ENCODE assay signal across 12 cellular contexts in genomic region chr2:96141624-96141967, GRCh38. TPM values are rescaled to one million over a fixed set of nuclear protein-coding genes. Genes with fewer than 3 reads are reported as not detected.
DNase-seq lines count a peak whose midpoint lies in the region; ATAC-seq, FAIRE-seq and TF ChIP-seq lines count a peak whose summit lies in the region.
"Not testable (repeated sequence)": the region's sequence is repeated elsewhere in the genome, so short reads cannot be mapped to it uniquely, and the experiment has no call there.
"Had no signal": no experiment of that assay in that cellular context is flagged by ENCODE, and none has a peak within 500 bp of the region (broad histone marks: within the 10 kb centered on the region; RNA-seq: fewer than 3 reads in every experiment).

No MANE protein-coding gene starts in this region.

- CTCF ChIA-PET in CD8-positive, alpha-beta T cell (lab: Charles Lee) = interaction anchor here (1.1 to 22.6 kb wide), 6 partner anchors 11 to 125 kb away, joined by 3 to 775 read pairs (median 5); no protein-coding TSS in a partner anchor
- CTCF ChIA-PET in GM12878 (lab: Yijun Ruan, JAX) = interaction anchor here (0.8 to 14.4 kb wide), 15 partner anchors 11 to 179 kb away, joined by 3 to 535 read pairs (median 6); no protein-coding TSS in a partner anchor
- CTCF ChIA-PET in naive thymus-derived CD4-positive, alpha-beta T cell (lab: Charles Lee) = interaction anchor here (0.5 to 15.4 kb wide), 6 partner anchors 9 to 69 kb away, joined by 3 to 401 read pairs (median 8); no protein-coding TSS in a partner anchor

- TF ChIP-seq CTCF in 22Rv1 (IDR thresholded peaks at IDR 0.05); CD8-positive, alpha-beta T cell (IDR thresholded peaks at IDR 0.05); VCaP (conservative IDR thresholded peaks at IDR 0.05); GM12878 (IDR thresholded peaks at IDR 0.05 in 2 of 3, conservative IDR thresholded peaks at IDR 0.05 in 1 of 3; ENCODE audit: control insufficient read depth in 2 of 3, extremely low read depth in 1 of 3, insufficient read depth in 1 of 3, low read depth in 3 of 3, low read length in 3 of 3): not testable (repeated sequence)

- SMC1A ChIA-PET in GM12878 (lab: Charles Lee; ENCODE audit: uncharacterized antibody, unreplicated experiment) = interaction anchor here (1.0 to 14.4 kb wide), 7 partner anchors 17 to 92 kb away, joined by 3 to 338 read pairs (median 7); no protein-coding TSS in a partner anchor

- WGBS in GM12878 (ENCODE audit: insufficient coverage, insufficient replicate concordance, low lambda C conversion rate, missing lambda C conversion rate) = 47% methylated on average over 5 of the region's 5 CpGs

- H3K27ac ChIP-seq in 22Rv1 = peak overlapping the region; percentile 83
- H3K27ac ChIP-seq in CD8-positive, alpha-beta T cell (ENCODE audit: low read depth, low read length); GM12878 (ENCODE audit: control insufficient read depth, insufficient read depth); naive thymus-derived CD4-positive, alpha-beta T cell (ENCODE audit: low read depth, low read length): not testable (repeated sequence)
- peak overlapping the region; percentile 93; the same call in 1 of the 2 replicates for H3K27ac ChIP-seq in VCaP

- H3K4me3 Mint-ChIP-seq in CD8-positive, alpha-beta T cell = peak overlapping the region; percentile 94
- peak overlapping the region; percentile 95 for H3K4me3 Mint-ChIP-seq in activated T-helper 2 cell treated with anti-CD3 and anti-CD28 coated beads, Interferon-gamma antibody, Interleukin-2, Interleukin-4, amounts not matched to agents 10 μg/mL and 5 μg/mL and 100 μg/mL, durations not matched to agents 14 hours and 24 hours and 36 hours (ENCODE audit: low read depth)
- H3K4me3 Mint-ChIP-seq in naive thymus-derived CD4-positive, alpha-beta T cell = peak overlapping the region in 7 of 10 donors; percentile 37 to 98 (median 94)

- peaks cover 39% of the 10 kb centered on the region for H3K4me1 ChIP-seq in CD8-positive, alpha-beta T cell (ENCODE audit: insufficient read depth, low read length)
- peaks cover 24% of the 10 kb centered on the region for H3K4me1 ChIP-seq in GM12878 (ENCODE audit: control insufficient read depth, insufficient read depth, low read length)
- H3K4me1 ChIP-seq in naive thymus-derived CD4-positive, alpha-beta T cell (ENCODE audit: control insufficient read depth in 2 of 2, insufficient read depth in 2 of 2, low read length in 2 of 2) = peaks cover 31 to 32% of the 10 kb centered on the region in 2 donors

- H4K20me1 ChIP-seq in GM12878 (ENCODE audit: control insufficient read depth, insufficient read depth) = not testable (repeated sequence)

- peak overlapping the region; percentile 95; the same call in 1 of the 2 replicates for H3K4me2 ChIP-seq in GM12878 (ENCODE audit: control insufficient read depth, insufficient read depth)

- H3K79me2 ChIP-seq in GM12878 (ENCODE audit: control insufficient read depth, insufficient read depth, low read length) = peaks cover 29% of the 10 kb centered on the region

- H3K4me1 Mint-ChIP-seq in CD8-positive, alpha-beta T cell (ENCODE audit: low read depth) = peaks cover 41% of the 10 kb centered on the region
- peaks cover 21% of the 10 kb centered on the region for H3K4me1 Mint-ChIP-seq in activated T-helper 2 cell treated with anti-CD3 and anti-CD28 coated beads, Interferon-gamma antibody, Interleukin-2, Interleukin-4, amounts not matched to agents 10 μg/mL and 5 μg/mL and 100 μg/mL, durations not matched to agents 14 hours and 24 hours and 36 hours (ENCODE audit: low read depth)
- peaks cover 16 to 44% (median 35%) of the 10 kb centered on the region in 7 donors for H3K4me1 Mint-ChIP-seq in naive thymus-derived CD4-positive, alpha-beta T cell

- TF ChIP-seq EP300 in GM12878 (IDR thresholded peaks at IDR 0.05; ENCODE audit: borderline replicate concordance in 1 of 2, control insufficient read depth in 1 of 2, low read depth in 2 of 2, low read length in 2 of 2) = 0 out of 4 replicates have a peak, but pooled peaks of 1 of the 2 experiments have one; percentile 1

- H3K27me3 Mint-ChIP-seq in CD8-positive, alpha-beta T cell (ENCODE audit: low read depth); activated T-helper 2 cell treated with anti-CD3 and anti-CD28 coated beads, Interferon-gamma antibody, Interleukin-2, Interleukin-4, amounts not matched to agents 10 μg/mL and 5 μg/mL and 100 μg/mL, durations not matched to agents 14 hours and 24 hours and 36 hours (ENCODE audit: low read depth); naive thymus-derived CD4-positive, alpha-beta T cell: not testable (repeated sequence)

- not testable (repeated sequence) for H3K9ac ChIP-seq in GM12878 (ENCODE audit: control insufficient read depth, insufficient read depth, low read length)

- intact Hi-C loops in CD8-positive, alpha-beta T cell (cut with DNase I, micrococcal nuclease); activated T-helper 2 cell treated with anti-CD3 and anti-CD28 coated beads, Interferon-gamma antibody, Interleukin-2, Interleukin-4, amounts not matched to agents 10 μg/mL and 5 μg/mL and 100 μg/mL, durations not matched to agents 14 hours and 24 hours and 36 hours (cut with micrococcal nuclease); GM12878 (cut with micrococcal nuclease; ENCODE audit: unreplicated experiment); naive thymus-derived CD4-positive, alpha-beta T cell (cut with micrococcal nuclease): not testable (repeated sequence)

- RAD21 ChIA-PET in GM12878 (lab: Charles Lee; ENCODE audit: unreplicated experiment) = interaction anchor here (1.8 to 18.1 kb wide), 5 partner anchors 16 to 120 kb away, joined by 4 to 463 read pairs (median 34); partner anchors contain the start of gene STARD7

- DNase-seq in CD8-positive, alpha-beta T cell; activated T-helper 2 cell treated with anti-CD3 and anti-CD28 coated beads, Interferon-gamma antibody, Interleukin-2, Interleukin-4, amounts not matched to agents 10 μg/mL and 5 μg/mL and 100 μg/mL, durations not matched to agents 14 hours and 24 hours and 36 hours (ENCODE audit: low spot score); GM12878 (ENCODE audit: low read depth, low spot score): not testable (repeated sequence)
- peak; percentile 28 for DNase-seq in activated CD8-positive, alpha-beta memory T cell treated with anti-CD3 and anti-CD28 coated beads, Interleukin-2, amount 50 U/mL, for 4 hours
- peak in 1 of 9 donors; percentile 7 for DNase-seq in naive thymus-derived CD4-positive, alpha-beta T cell
- DNase-seq in stimulated activated CD4-positive, alpha-beta T cell treated with anti-CD3 and anti-CD28 coated beads, Interleukin-4, amount 100 ng/mL, for 1 hour = peak; percentile 12

- not testable (repeated sequence) for H2AFZ ChIP-seq in GM12878 (ENCODE audit: control insufficient read depth, low read depth, low read length)

- TF ChIP-seq POLR2A in GM12878 (IDR thresholded peaks at IDR 0.05; ENCODE audit: low read depth, low read length) = not testable (repeated sequence)

- not testable (repeated sequence) for TF ChIP-seq RAD21 in GM12878 (IDR thresholded peaks at IDR 0.05; ENCODE audit: insufficient read depth, low read depth, low read length)

- not testable (repeated sequence) for BruUV-seq in GM12878 (replicated peaks; lab: Mats Ljungman, UMichigan)

- H3K9me3 ChIP-seq in CD8-positive, alpha-beta T cell (ENCODE audit: low read length); GM12878 (replicated peaks; ENCODE audit: control insufficient read depth, insufficient read depth, low read length); naive thymus-derived CD4-positive, alpha-beta T cell (ENCODE audit: control insufficient read depth in 2 of 3, low read length in 3 of 3): not testable (repeated sequence)

- FAIRE-seq in GM12878 (lab: Jason Lieb, UNC) = not testable (repeated sequence)

- not testable (repeated sequence) for H3K9me3 Mint-ChIP-seq in CD8-positive, alpha-beta T cell; activated T-helper 2 cell treated with anti-CD3 and anti-CD28 coated beads, Interferon-gamma antibody, Interleukin-2, Interleukin-4, amounts not matched to agents 10 μg/mL and 5 μg/mL and 100 μg/mL, durations not matched to agents 14 hours and 24 hours and 36 hours; naive thymus-derived CD4-positive, alpha-beta T cell

- in situ Hi-C loops in GM12878 (cut with MboI) = loop anchor here (5.0 kb wide), 2 partner anchors 36 to 121 kb away; no protein-coding TSS in a partner anchor

- POLR2A ChIA-PET in CD8-positive, alpha-beta T cell (lab: Charles Lee) = interaction anchor here (1.2 to 8.9 kb wide), 3 partner anchors 25 to 67 kb away, joined by 3 to 68 read pairs (median 7); partner anchors contain the start of gene STARD7
- POLR2A ChIA-PET in GM12878 (lab: Charles Lee) = interaction anchor here (1.4 to 9.5 kb wide), 5 partner anchors 17 to 67 kb away, joined by 4 to 161 read pairs (median 14); partner anchors contain the start of gene STARD7
- POLR2A ChIA-PET in naive thymus-derived CD4-positive, alpha-beta T cell (lab: Charles Lee) = interaction anchor here (0.8 to 11.9 kb wide), 5 partner anchors 9 to 32 kb away, joined by 3 to 106 read pairs (median 17); no protein-coding TSS in a partner anchor

- H3K36me3 Mint-ChIP-seq in CD8-positive, alpha-beta T cell = peaks cover 30% of the 10 kb centered on the region
- H3K36me3 Mint-ChIP-seq in activated T-helper 2 cell treated with anti-CD3 and anti-CD28 coated beads, Interferon-gamma antibody, Interleukin-2, Interleukin-4, amounts not matched to agents 10 μg/mL and 5 μg/mL and 100 μg/mL, durations not matched to agents 14 hours and 24 hours and 36 hours (ENCODE audit: low read depth) = peaks cover 37% of the 10 kb centered on the region
- H3K36me3 Mint-ChIP-seq in naive thymus-derived CD4-positive, alpha-beta T cell = peaks cover 0 to 11% (median 0%) of the 10 kb centered on the region in 5 donors

- H3K27ac Mint-ChIP-seq in CD8-positive, alpha-beta T cell = peak overlapping the region; percentile 87
- H3K27ac Mint-ChIP-seq in activated T-helper 2 cell treated with anti-CD3 and anti-CD28 coated beads, Interferon-gamma antibody, Interleukin-2, Interleukin-4, amounts not matched to agents 10 μg/mL and 5 μg/mL and 100 μg/mL, durations not matched to agents 14 hours and 24 hours and 36 hours = peak overlapping the region; percentile 40
- peak overlapping the region in 8 of 9 donors; percentile 72 to 100 (median 87) for H3K27ac Mint-ChIP-seq in naive thymus-derived CD4-positive, alpha-beta T cell

- not testable (repeated sequence) for H3K27me3 ChIP-seq in CD8-positive, alpha-beta T cell (ENCODE audit: insufficient read depth, low read length); GM12878 (replicated peaks in 1 of 2; ENCODE audit: control insufficient read depth in 2 of 2, insufficient read depth in 2 of 2, low read length in 1 of 2); naive thymus-derived CD4-positive, alpha-beta T cell (ENCODE audit: control insufficient read depth in 2 of 2, insufficient read depth in 2 of 2, low read length in 2 of 2)

- peaks cover 16% of the 10 kb centered on the region for H3K36me3 ChIP-seq in CD8-positive, alpha-beta T cell (ENCODE audit: insufficient read depth, low read length)
- not testable (repeated sequence) for H3K36me3 ChIP-seq in GM12878 (ENCODE audit: control insufficient read depth in 2 of 2, insufficient read depth in 2 of 2, low read length in 1 of 2)
- peaks cover 0 to 14% (median 0%) of the 10 kb centered on the region in 3 experiments for H3K36me3 ChIP-seq in naive thymus-derived CD4-positive, alpha-beta T cell (ENCODE audit: control insufficient read depth in 2 of 3, insufficient read depth in 3 of 3, low read length in 3 of 3)

- not testable (repeated sequence) for H3K4me3 ChIP-seq in CD8-positive, alpha-beta T cell (ENCODE audit: low read depth, low read length); GM12878; naive thymus-derived CD4-positive, alpha-beta T cell (ENCODE audit: low read length)

- ATAC-seq in CD8-positive, alpha-beta T cell; GM12878; naive thymus-derived CD4-positive, alpha-beta T cell: not testable (repeated sequence)

RNA-seq across cellular contexts. Expression of gene ASTL, which starts 3.3 kb away (rescaled TPM):
- 10 to 100 TPM; 16.6 to 17.5 TPM for total RNA-seq in CD8-positive, alpha-beta T cell
- total RNA-seq in activated T-helper 2 cell treated with anti-CD3 and anti-CD28 coated beads, Interferon-gamma antibody, Interleukin-2, Interleukin-4, amounts not matched to agents 10 μg/mL and 5 μg/mL and 100 μg/mL, durations not matched to agents 14 hours and 24 hours and 36 hours = 1.3 and 1.5 TPM in 2 replicates
- total RNA-seq in GM12878 (2013; cell fraction: nucleolus; rRNA removed) = 0.76 and 2.4 TPM in 2 replicates
- total RNA-seq in GM12878 (2014; rRNA removed) = 0.27 and 0.40 TPM in 2 replicates
- total RNA-seq in GM12878 (2014; rRNA removed; fragmentation: Illumina TruSeq; extraction: Trizol) = 0.54 TPM in 1 of 2 replicates, not detected in the other
- total RNA-seq in GM12878 (2021) = 0.43 and 1.0 TPM in 2 replicates
- 0.72 TPM for polyA plus RNA-seq in GM12878 (2011; ENCODE audit: low read depth)
- 0.10 and 0.37 TPM in 2 replicates for polyA plus RNA-seq in GM12878 (2011; rRNA removed)
- polyA plus RNA-seq in GM12878 (2011; cell fraction: cytosol; rRNA removed) = 0.34 and 0.53 TPM in 2 replicates
- 2.4 TPM in 2 replicates for polyA plus RNA-seq in GM12878 (2011; cell fraction: nucleus; rRNA removed)
- polyA plus RNA-seq in GM12878 (2012) = 1.3 and 2.0 TPM in 2 replicates
- 0.24 TPM in 1 of 2 replicates, not detected in the other for polyA plus RNA-seq in GM12878 (2014; fragmentation: Illumina TruSeq; extraction: Trizol)
- not detected for polyA plus RNA-seq in GM12878 (2014; fragmentation: Nextera tagmentation; extraction: Ambion mirVana)
- polyA plus RNA-seq in GM12878 (2014; rRNA removed) = 0.18 and 0.37 TPM in 2 replicates
- not detected for polyA plus RNA-seq in GM12878 (2016; fragmentation: Nextera tagmentation; extraction: Ambion mirVana)
- 0.52 and 0.95 TPM in 2 replicates for polyA minus RNA-seq in GM12878 (2011; rRNA and poly(A)+ RNA removed)
- polyA minus RNA-seq in GM12878 (2011; cell fraction: cytosol; rRNA and poly(A)+ RNA removed) = not detected in 2 replicates
- 0.77 TPM in 1 of 2 replicates, not detected in the other for polyA minus RNA-seq in GM12878 (2011; cell fraction: nucleus; rRNA and poly(A)+ RNA removed)
- total RNA-seq in naive thymus-derived CD4-positive, alpha-beta T cell = 1 to 10 TPM in 2 of 5 experiments, under 1 TPM in 3; 0.65 to 7.5 (median 0.86) TPM
- under 1 TPM in 1 of 2 donors, not detected in 1; 0.19 TPM for polyA plus RNA-seq in naive thymus-derived CD4-positive, alpha-beta T cell
- total RNA-seq: IMR-90, MCF 10A, RPMI7951 had no signal
- polyA plus RNA-seq: AG04450, IMR-90 had no signal

RNA-seq across cellular contexts. Expression of gene DUSP2, which starts 3.6 kb away (rescaled TPM):
- 1,000 to 10,000 TPM; 1,304 to 1,350 TPM for total RNA-seq in CD8-positive, alpha-beta T cell
- 238 and 260 TPM in 2 replicates for total RNA-seq in activated T-helper 2 cell treated with anti-CD3 and anti-CD28 coated beads, Interferon-gamma antibody, Interleukin-2, Interleukin-4, amounts not matched to agents 10 μg/mL and 5 μg/mL and 100 μg/mL, durations not matched to agents 14 hours and 24 hours and 36 hours
- total RNA-seq in GM12878 (2013; cell fraction: nucleolus; rRNA removed) = 404 and 419 TPM in 2 replicates
- total RNA-seq in GM12878 (2014; rRNA removed) (212 and 227 TPM in 2 replicates), GM12878 (2014; rRNA removed; fragmentation: Illumina TruSeq; extraction: Trizol) (57.4 and 58.0 TPM in 2 replicates), GM12878 (2021) (181 and 194 TPM in 2 replicates)
- 22.1 TPM for polyA plus RNA-seq in GM12878 (2011; ENCODE audit: low read depth)
- polyA plus RNA-seq in GM12878 (2011; rRNA removed) (47.5 and 84.3 TPM in 2 replicates), GM12878 (2014; fragmentation: Illumina TruSeq; extraction: Trizol) (11.9 and 35.6 TPM in 2 replicates), GM12878 (2014; fragmentation: Nextera tagmentation; extraction: Ambion mirVana) (10 to 100 TPM in 1 of 2 experiments, 1 to 10 TPM in 1; 9.7 to 34.6 TPM), GM12878 (2014; rRNA removed) (158 and 168 TPM in 2 replicates), GM12878 (2016; fragmentation: Nextera tagmentation; extraction: Ambion mirVana) (10 to 100 TPM; 10.2 to 56.4 TPM)
- 146 and 184 TPM in 2 replicates for polyA plus RNA-seq in GM12878 (2011; cell fraction: cytosol; rRNA removed)
- 522 and 621 TPM in 2 replicates for polyA plus RNA-seq in GM12878 (2011; cell fraction: nucleus; rRNA removed)
- polyA plus RNA-seq in GM12878 (2012) = 61.4 and 155 TPM in 2 replicates
- 98.2 and 232 TPM in 2 replicates for polyA minus RNA-seq in GM12878 (2011; rRNA and poly(A)+ RNA removed)
- polyA minus RNA-seq in GM12878 (2011; cell fraction: cytosol; rRNA and poly(A)+ RNA removed) = 87.6 and 111 TPM in 2 replicates
- polyA minus RNA-seq in GM12878 (2011; cell fraction: nucleus; rRNA and poly(A)+ RNA removed) = 636 and 718 TPM in 2 replicates
- total RNA-seq in naive thymus-derived CD4-positive, alpha-beta T cell = 100 to 1,000 TPM in 2 of 5 experiments, 10 to 100 TPM in 3; 22.1 to 255 (median 50.3) TPM
- 10 to 100 TPM; 21.0 to 25.6 TPM for polyA plus RNA-seq in naive thymus-derived CD4-positive, alpha-beta T cell

RNA-seq across cellular contexts. Expression of gene ADRA2B, which starts 25.2 kb away (rescaled TPM):
- 1 to 10 TPM; 2.0 TPM for total RNA-seq in CD8-positive, alpha-beta T cell
- 0.09 and 0.21 TPM in 2 replicates for total RNA-seq in activated T-helper 2 cell treated with anti-CD3 and anti-CD28 coated beads, Interferon-gamma antibody, Interleukin-2, Interleukin-4, amounts not matched to agents 10 μg/mL and 5 μg/mL and 100 μg/mL, durations not matched to agents 14 hours and 24 hours and 36 hours
- 0.31 TPM in 1 of 2 replicates, not detected in the other for total RNA-seq in GM12878 (2013; cell fraction: nucleolus; rRNA removed)
- total RNA-seq in GM12878 (2014; rRNA removed) (0.05 TPM in 1 of 2 replicates, not detected in the other), GM12878 (2014; rRNA removed; fragmentation: Illumina TruSeq; extraction: Trizol) (0.05 TPM in 1 of 2 replicates, not detected in the other), GM12878 (2021) (0.10 TPM in 1 of 2 replicates, not detected in the other)
- not detected for polyA plus RNA-seq in GM12878 (2011; ENCODE audit: low read depth)
- polyA plus RNA-seq in GM12878 (2011; rRNA removed) (not detected in 2 replicates), GM12878 (2014; fragmentation: Illumina TruSeq; extraction: Trizol) (0.01 TPM in 1 of 2 replicates, not detected in the other), GM12878 (2014; fragmentation: Nextera tagmentation; extraction: Ambion mirVana) (under 1 TPM in 1 of 2 experiments, not detected in 1; 0.03 TPM), GM12878 (2014; rRNA removed) (0.05 and 0.09 TPM in 2 replicates), GM12878 (2016; fragmentation: Nextera tagmentation; extraction: Ambion mirVana) (not detected)
- not detected in 2 replicates for polyA plus RNA-seq in GM12878 (2011; cell fraction: cytosol; rRNA removed)
- polyA plus RNA-seq in GM12878 (2011; cell fraction: nucleus; rRNA removed) = 0.79 and 0.84 TPM in 2 replicates
- 0.16 and 0.22 TPM in 2 replicates for polyA plus RNA-seq in GM12878 (2012)
- not detected in 2 replicates for polyA minus RNA-seq in GM12878 (2011; rRNA and poly(A)+ RNA removed)
- polyA minus RNA-seq in GM12878 (2011; cell fraction: cytosol; rRNA and poly(A)+ RNA removed) = not detected in 2 replicates
- polyA minus RNA-seq in GM12878 (2011; cell fraction: nucleus; rRNA and poly(A)+ RNA removed) = 0.10 TPM in 1 of 2 replicates, not detected in the other
- under 1 TPM in 3 of 5 experiments, not detected in 2; 0.15 to 0.93 (median 0.76) TPM for total RNA-seq in naive thymus-derived CD4-positive, alpha-beta T cell
- polyA plus RNA-seq in naive thymus-derived CD4-positive, alpha-beta T cell = not detected
- total RNA-seq: IMR-90, MCF 10A, RPMI7951 had no signal
- polyA plus RNA-seq: AG04450, IMR-90 had no signal
